Comparison of ENCODE assay signal across 13 cellular contexts in the genomic region with DNA sequence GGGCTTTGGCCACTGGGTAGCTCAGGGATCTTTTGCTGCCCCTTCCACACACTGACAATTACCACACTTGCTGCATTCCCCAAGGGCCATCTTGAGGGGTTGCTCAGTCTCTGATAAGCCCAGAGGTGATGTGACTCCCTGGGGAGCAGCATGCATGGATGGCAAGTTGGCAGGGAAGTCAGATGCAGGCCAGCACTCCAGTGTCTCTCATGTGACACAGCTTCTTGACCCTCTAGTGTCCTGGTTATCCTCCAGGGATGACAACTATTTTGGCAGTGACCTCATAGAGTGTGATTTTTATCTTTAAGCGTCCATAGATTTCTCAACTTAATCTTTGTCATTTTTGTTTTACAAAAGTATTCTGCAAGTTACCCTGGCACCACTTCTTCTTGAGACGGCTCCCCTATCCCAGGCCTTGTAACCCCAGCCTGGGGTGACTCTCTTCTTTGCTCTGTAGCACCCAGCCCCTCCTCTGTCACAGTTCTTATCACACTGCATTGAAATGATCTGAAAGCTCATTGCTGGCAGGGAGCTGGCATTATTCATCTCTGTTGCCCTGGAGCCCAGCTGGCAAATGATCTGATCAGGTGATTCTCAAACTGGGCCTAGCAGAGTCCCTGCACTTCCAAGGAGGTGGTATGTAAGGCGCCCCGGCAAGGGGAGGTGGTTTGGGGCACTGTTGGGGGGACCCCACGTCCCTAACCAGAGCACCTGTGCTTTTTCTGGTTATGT.
A peak's percentile ranks its signal among the peaks of the same experiment; 100 is the strongest.
DNase-seq lines count a peak whose midpoint lies in the region; ATAC-seq and TF ChIP-seq lines count a peak whose summit lies in the region.
"Had no signal": no experiment of that assay in that cellular context is flagged by ENCODE, and none has a peak within 500 bp of the region (broad histone marks: within the 10 kb centered on the region; RNA-seq: fewer than 3 reads in every experiment).

No MANE protein-coding gene starts in this region.

- H2BK15ac ChIP-seq in IMR-90 (ENCODE audit: low read depth, low read length) (no peak overlapping the region), neuronal stem cell (ENCODE audit: low read length) (no peak overlapping the region)

- H3K27me3 ChIP-seq in IMR-90 (ENCODE audit: control insufficient read depth, insufficient read depth, low read length), result no peaks in the 10 kb centered on the region
- H3K27me3 ChIP-seq in neuronal stem cell (ENCODE audit: control insufficient read depth in 3 of 3, insufficient read depth in 3 of 3, low read depth in 1 of 3, low read length in 3 of 3), result peaks cover 0 to 6% (median 0%) of the 10 kb centered on the region in 3 experiments
- H3K27me3 ChIP-seq in HAP-1 (ENCODE audit: low read depth), result no peaks in the 10 kb centered on the region
- no peaks in the 10 kb centered on the region for H3K27me3 ChIP-seq in brain microvascular endothelial cell (replicated peaks)

- H3K4me2 ChIP-seq in IMR-90 (ENCODE audit: low read depth, low read length), result no peak overlapping the region
- no peak overlapping the region for H3K4me2 ChIP-seq in neuronal stem cell (ENCODE audit: insufficient read depth, low read length, poor library complexity, severe bottlenecking)
- H3K4me2 ChIP-seq: PC-9 had no signal

- CTCF ChIA-PET in IMR-90 (lab: Yijun Ruan, JAX), result no interaction called here

- H3K23ac ChIP-seq in IMR-90 (ENCODE audit: low read depth, low read length) (0 out of 2 replicates have a peak overlapping the region, but pooled peaks have one; percentile 71), neuronal stem cell (ENCODE audit: low read depth, low read length, poor library complexity) (peak overlapping the region; percentile 2)

- H3K79me1 ChIP-seq in IMR-90 (ENCODE audit: low read depth in 1 of 2, low read length in 2 of 2) (no peaks in the 10 kb centered on the region), neuronal stem cell (ENCODE audit: low read depth, low read length) (no peaks in the 10 kb centered on the region)

- H2BK120ac ChIP-seq in IMR-90 (ENCODE audit: low read depth, low read length), result no peak overlapping the region
- no peak overlapping the region for H2BK120ac ChIP-seq in neuronal stem cell (ENCODE audit: low read depth, low read length)

- intact Hi-C loops in IMR-90 (cut with micrococcal nuclease), result no loop called here
- intact Hi-C loops in posterior vena cava (cut with DNase I), result no loop called here

- H3K36me3 ChIP-seq in IMR-90 (ENCODE audit: control insufficient read depth, insufficient read depth, low read length) (no peaks in the 10 kb centered on the region), neuronal stem cell (replicated peaks in 1 of 2; ENCODE audit: control insufficient read depth in 2 of 2, insufficient read depth in 2 of 2, low read length in 2 of 2) (no peaks in the 10 kb centered on the region), HAP-1 (replicated peaks) (no peaks in the 10 kb centered on the region), brain microvascular endothelial cell (replicated peaks) (no peaks in the 10 kb centered on the region)

- H3K18ac ChIP-seq in IMR-90 (ENCODE audit: low read depth, low read length) (no peak overlapping the region), neuronal stem cell (ENCODE audit: low read length) (no peak overlapping the region)

- no peak overlapping the region for H3K4me3 ChIP-seq in IMR-90 (ENCODE audit: insufficient read depth, low read depth, low read length)
- no peak overlapping the region for H3K4me3 ChIP-seq in fibroblast of villous mesenchyme (ENCODE audit: low read depth, low read length)
- H3K4me3 ChIP-seq in neuronal stem cell (ENCODE audit: low read length in 2 of 2), result no peak overlapping the region
- H3K4me3 ChIP-seq in HAP-1, result no peak overlapping the region
- H3K4me3 ChIP-seq in brain microvascular endothelial cell (ENCODE audit: low read depth, low read length), result no peak overlapping the region
- H3K4me3 ChIP-seq: PC-9 had no signal

- no peak overlapping the region for H3K27ac ChIP-seq in IMR-90 (ENCODE audit: insufficient read depth, low read length)
- H3K27ac ChIP-seq in neuronal stem cell (replicated peaks; ENCODE audit: low read length), result no peak overlapping the region
- H3K27ac ChIP-seq in brain microvascular endothelial cell, result no peak overlapping the region
- H3K27ac ChIP-seq: PC-9 had no signal

- H2AK5ac ChIP-seq in IMR-90 (ENCODE audit: low read depth, low read length) (peak overlapping the region; percentile 43; the same call in 1 of the 2 replicates), neuronal stem cell (ENCODE audit: low read depth, low read length) (no peak overlapping the region)

- TF ChIP-seq POLR2A in IMR-90 (IDR thresholded peaks at IDR 0.05; ENCODE audit: low read depth, low read length), result no peak

- H3K14ac ChIP-seq in IMR-90 (replicated peaks; ENCODE audit: low read depth, low read length) (no peak overlapping the region), neuronal stem cell (ENCODE audit: low read length) (no peak overlapping the region)

- H3K4me1 ChIP-seq in IMR-90 (ENCODE audit: control insufficient read depth, insufficient read depth, low read length) (peaks cover 12% of the 10 kb centered on the region), neuronal stem cell (ENCODE audit: control insufficient read depth in 2 of 2, insufficient read depth in 1 of 2, low read depth in 1 of 2, low read length in 2 of 2) (no peaks in the 10 kb centered on the region), HAP-1 (no peaks in the 10 kb centered on the region)

- DNase-seq in Ammon's horn (ENCODE audit: low spot score) (peak; percentile 20), IMR-90 (no peak), fibroblast of villous mesenchyme (ENCODE audit: low read depth) (peak; percentile 44), neuronal stem cell (ENCODE audit: low spot score) (no peak), KBM-7 (no peak), HAP-1 (ENCODE audit: low spot score in 2 of 2) (no peak), brain microvascular endothelial cell (no peak), posterior vena cava (ENCODE audit: low spot score) (no peak)
- DNase-seq: activated CD4-positive, alpha-beta T cell treated with anti-CD3 and anti-CD28 coated beads, Interleukin-2, amount 10 ng/mL, durations not matched to agents 7 days and 5 days; activated naive CD4-positive, alpha-beta T cell treated with anti-CD3 and anti-CD28 coated beads, Interleukin-2, amount 10 ng/mL, durations not matched to agents 7 days and 5 days; mesendoderm; NCI-H2029 treated with DMSO at 0.1 percent for 48 hours had no signal

- TF ChIP-seq RAD21 in IMR-90 (IDR thresholded peaks at IDR 0.05; ENCODE audit: low read length), result no peak

- no peak overlapping the region for H2BK12ac ChIP-seq in neuronal stem cell (ENCODE audit: low read length)

- H4K8ac ChIP-seq in IMR-90 (ENCODE audit: low read depth in 2 of 2, low read length in 2 of 2) (no peak overlapping the region), neuronal stem cell (ENCODE audit: low read depth, low read length) (no peak overlapping the region)

- TF ChIP-seq CTCF in IMR-90 (conservative IDR thresholded peaks at IDR 0.05; ENCODE audit: low read depth, low read length) (no peak), fibroblast of villous mesenchyme (IDR thresholded peaks at IDR 0.05; ENCODE audit: insufficient read depth, low read depth, low read length) (no peak), brain microvascular endothelial cell (IDR thresholded peaks at IDR 0.05; ENCODE audit: low read depth, low read length, missing control alignments) (no peak)

- no TSS peak for BruUV-seq in IMR-90 (replicated peaks; lab: Mats Ljungman, UMichigan)

- H4K20me1 ChIP-seq in IMR-90 (ENCODE audit: insufficient read depth, low read length), result no peaks in the 10 kb centered on the region

- no peak overlapping the region for H4K91ac ChIP-seq in IMR-90 (ENCODE audit: insufficient read depth, low read depth, low read length)
- no peak overlapping the region for H4K91ac ChIP-seq in neuronal stem cell (ENCODE audit: low read depth, low read length, poor library complexity)

- H2AK9ac ChIP-seq in IMR-90 (replicated peaks; ENCODE audit: low read depth, low read length, poor library complexity), result peak overlapping the region; percentile 15

- in situ Hi-C loops in IMR-90 (cut with MboI; ENCODE audit: low sequenced_read_pairs), result no loop called here
- in situ Hi-C loops in KBM-7 (cut with MboI; ENCODE audit: low pct_unique_long_range_greater_than_20kb, low sequenced_read_pairs), result no loop called here
- in situ Hi-C loops in HAP-1 (cut with MboI; ENCODE audit: low sequenced_read_pairs), result no loop called here
- in situ Hi-C loops in brain microvascular endothelial cell (cut with HindIII; ENCODE audit: low pct_ligation_motif_present, low sequenced_read_pairs), result no loop called here

- H3K9ac ChIP-seq in IMR-90 (ENCODE audit: low read depth, low read length), result no peak overlapping the region
- no peak overlapping the region for H3K9ac ChIP-seq in neuronal stem cell (ENCODE audit: low read depth, low read length, poor library complexity)

- H4K5ac ChIP-seq in IMR-90 (ENCODE audit: low read depth, low read length), result no peak overlapping the region

- WGBS in IMR-90 (ENCODE audit: extremely low coverage in 2 of 2, insufficient read length in 1 of 2), 2 experiments, result 100% methylated on average over 1 of the region's 5 CpGs; no CpG with 5 or more reads in 1 of the 2 experiments
- whole genome bisulfite sequencing in neuronal stem cell (ENCODE audit: extremely low coverage in 2 of 2, insufficient read length in 2 of 2, insufficient replicate concordance in 1 of 2), 2 donors, result no CpG with 5 or more reads among the region's 5 CpGs

- H3K4ac ChIP-seq in IMR-90 (ENCODE audit: low read depth, low read length), result peak overlapping the region; percentile 16; the same call in 1 of the 2 replicates
- no peak overlapping the region for H3K4ac ChIP-seq in neuronal stem cell (ENCODE audit: low read length)

- dilution Hi-C loops in IMR-90 (cut with HindIII; ENCODE audit: low sequenced_read_pairs, unreplicated experiment), result no loop called here

- no peaks in the 10 kb centered on the region for H3K9me3 ChIP-seq in IMR-90 (ENCODE audit: control insufficient read depth, insufficient read depth, low read length)
- no peaks in the 10 kb centered on the region for H3K9me3 ChIP-seq in neuronal stem cell (replicated peaks in 1 of 2; ENCODE audit: control insufficient read depth in 2 of 2, insufficient read depth in 1 of 2, low read depth in 1 of 2, low read length in 2 of 2)
- no peaks in the 10 kb centered on the region for H3K9me3 ChIP-seq in HAP-1

- H2BK20ac ChIP-seq in IMR-90 (ENCODE audit: low read depth, low read length), result no peak overlapping the region

- H2BK5ac ChIP-seq in IMR-90 (ENCODE audit: low read depth, low read length, poor library complexity, severe bottlenecking) (no peak overlapping the region), neuronal stem cell (ENCODE audit: low read length) (no peak overlapping the region)

- no peak overlapping the region for H2AFZ ChIP-seq in IMR-90 (replicated peaks; ENCODE audit: low read length, poor library complexity)
- H2AFZ ChIP-seq in neuronal stem cell (ENCODE audit: low read length), result no peak overlapping the region
- H2AFZ ChIP-seq: PC-9 had no signal

- H3K9me1 ChIP-seq in IMR-90 (ENCODE audit: insufficient read depth, low read length), result peaks cover 14% of the 10 kb centered on the region

- ATAC-seq in IMR-90 (ENCODE audit: low read depth), result no peak

- POLR2A ChIA-PET in IMR-90 (lab: Charles Lee; ENCODE audit: unreplicated experiment), result no interaction called here

- H3K56ac ChIP-seq in IMR-90 (ENCODE audit: extremely low read depth, insufficient read depth, low read length), result no peak overlapping the region

Comparison
In these comparisons a context has a peak if more than half of its experiments do, and no peak if none do; other contexts are left out.
1. DNase-seq: peak in Ammon's horn (single experiment) and fibroblast of villous mesenchyme (single experiment); none in IMR-90 (single experiment), neuronal stem cell (single experiment), KBM-7 (single experiment), HAP-1 (0 of 2), brain microvascular endothelial cell (single experiment) and posterior vena cava (single experiment).